1 cellular context compared by ENCODE assay signal in genomic region chr14:20697273-20698017, GRCh38.
TF ChIP-seq lines count a peak whose summit lies in the region.

No MANE protein-coding gene starts in this region.

TF ChIP-seq in K562, 482 proteins besides CTCF, POLR2A, EP300 and RAD21 (continued from another document and continues in another):
- TF ChIP-seq CTBP1 (IDR thresholded peaks at IDR 0.05; ENCODE audit: borderline replicate concordance) (peak; percentile 25; the same call in 1 of the 2 replicates), NFXL1 (CRISPR knock-in tag; IDR thresholded peaks at IDR 0.05) (no peak), ARID3A (IDR thresholded peaks at IDR 0.05; ENCODE audit: borderline replicate concordance, low read depth, low read length) (peak; percentile 57; the same call in 1 of the 2 replicates), DEAF1 (CRISPR knock-in tag; IDR thresholded peaks at IDR 0.05) (peak; percentile 87), ERF (CRISPR knock-in tag; IDR thresholded peaks at IDR 0.05) (no peak), DPF2 (IDR thresholded peaks at IDR 0.05) (peak; percentile 79), NCOA2 (IDR thresholded peaks at IDR 0.05; ENCODE audit: partially characterized antibody in 2 of 2) (no peak), TCF3 (CRISPR knock-in tag; IDR thresholded peaks at IDR 0.05) (peak; percentile 64), SMARCE1 (IDR thresholded peaks at IDR 0.05) (0 out of 2 replicates have a peak, but pooled peaks have one; percentile 28), PCBP2 (IDR thresholded peaks at IDR 0.05; ENCODE audit: low read depth, low read length, poor library complexity, severe bottlenecking) (no peak), TRIM24 (IDR thresholded peaks at IDR 0.05) (peak in 1 of 2 experiments; percentile 42; a peak in 1 of 4 replicates), ZNF239 (CRISPR knock-in tag; IDR thresholded peaks at IDR 0.05) (no peak), SREBF2 (CRISPR knock-in tag; IDR thresholded peaks at IDR 0.05) (no peak), HLTF (IDR thresholded peaks at IDR 0.05) (no peak), CREBBP (IDR thresholded peaks at IDR 0.05; ENCODE audit: low read depth, low read length) (no peak), KHSRP (IDR thresholded peaks at IDR 0.05) (no peak), NFE2 (IDR thresholded peaks at IDR 0.05; ENCODE audit: low read depth) (0 out of 2 replicates have a peak, but pooled peaks have one; percentile 2), ZNF140 (CRISPR knock-in tag; IDR thresholded peaks at IDR 0.05) (no peak), ZNF561 (CRISPR knock-in tag; conservative IDR thresholded peaks at IDR 0.05) (no peak), GABPB1 (CRISPR knock-in tag; IDR thresholded peaks at IDR 0.05) (no peak), KLF10 (CRISPR knock-in tag; IDR thresholded peaks at IDR 0.05) (no peak), ATF7 (IDR thresholded peaks at IDR 0.05) (no peak), RBM34 (IDR thresholded peaks at IDR 0.05; ENCODE audit: borderline replicate concordance, insufficient read depth, low read length) (no peak), ZBTB17 (CRISPR knock-in tag; IDR thresholded peaks at IDR 0.05) (no peak), ELK1 (CRISPR knock-in tag; IDR thresholded peaks at IDR 0.05) (no peak), ZNF212 (CRISPR knock-in tag; IDR thresholded peaks at IDR 0.05) (no peak), JUND (IDR thresholded peaks at IDR 0.05; ENCODE audit: borderline replicate concordance, low read depth, low read length) (no peak), JUND (tag; IDR thresholded peaks at IDR 0.05; ENCODE audit: borderline replicate concordance, low read depth, low read length) (no peak), RCOR1 (IDR thresholded peaks at IDR 0.05; ENCODE audit: borderline replicate concordance in 1 of 2, low read depth in 2 of 2, low read length in 2 of 2) (peak in 1 of 2 experiments; percentile 20; a peak in 1 of 4 replicates), MED1 (CRISPR knock-in tag; IDR thresholded peaks at IDR 0.05; ENCODE audit: borderline replicate concordance) (no peak), EHMT2 (IDR thresholded peaks at IDR 0.05) (no peak), EZH2 (IDR thresholded peaks at IDR 0.05; ENCODE audit: borderline replicate concordance, low read depth, low read length) (no peak), ZNF445 (CRISPR knock-in tag; IDR thresholded peaks at IDR 0.05; ENCODE audit: low read depth) (no peak), HOXB6 (CRISPR knock-in tag; IDR thresholded peaks at IDR 0.05; ENCODE audit: borderline replicate concordance) (no peak), HSF4 (CRISPR knock-in tag; IDR thresholded peaks at IDR 0.05; ENCODE audit: borderline replicate concordance) (no peak), MAFG (tag; conservative IDR thresholded peaks at IDR 0.05) (peak; percentile 52), E2F3 (CRISPR knock-in tag; IDR thresholded peaks at IDR 0.05) (no peak), ZSCAN29 (IDR thresholded peaks at IDR 0.05) (no peak), THRAP3 (IDR thresholded peaks at IDR 0.05; ENCODE audit: borderline replicate concordance) (no peak), IFI16 (CRISPR knock-in tag; IDR thresholded peaks at IDR 0.05) (no peak), MAFF (IDR thresholded peaks at IDR 0.05; ENCODE audit: low read length) (no peak), HMG20B (CRISPR knock-in tag; IDR thresholded peaks at IDR 0.05) (no peak), CTCFL (IDR thresholded peaks at IDR 0.05; ENCODE audit: borderline replicate concordance, insufficient read depth, low read depth, low read length, poor library complexity, severe bottlenecking) (no peak), SLC30A9 (CRISPR knock-in tag; IDR thresholded peaks at IDR 0.05) (no peak), STAT5B (CRISPR knock-in tag; IDR thresholded peaks at IDR 0.05) (no peak), ILK (tag; IDR thresholded peaks at IDR 0.05; ENCODE audit: borderline replicate concordance, low read depth) (no peak), SMAD3 (CRISPR knock-in tag; conservative IDR thresholded peaks at IDR 0.05) (no peak), FIP1L1 (IDR thresholded peaks at IDR 0.05; ENCODE audit: low read depth, low read length, poor library complexity, severe bottlenecking) (no peak)
- TF ChIP-seq, protein P1, sequence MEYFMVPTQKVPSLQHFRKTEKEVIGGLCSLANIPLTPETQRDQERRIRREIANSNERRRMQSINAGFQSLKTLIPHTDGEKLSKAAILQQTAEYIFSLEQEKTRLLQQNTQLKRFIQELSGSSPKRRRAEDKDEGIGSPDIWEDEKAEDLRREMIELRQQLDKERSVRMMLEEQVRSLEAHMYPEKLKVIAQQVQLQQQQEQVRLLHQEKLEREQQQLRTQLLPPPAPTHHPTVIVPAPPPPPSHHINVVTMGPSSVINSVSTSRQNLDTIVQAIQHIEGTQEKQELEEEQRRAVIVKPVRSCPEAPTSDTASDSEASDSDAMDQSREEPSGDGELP (CRISPR knock-in tag; IDR thresholded peaks at IDR 0.05; ENCODE audit: borderline replicate concordance) = no peak
- TF ChIP-seq, protein P2, sequence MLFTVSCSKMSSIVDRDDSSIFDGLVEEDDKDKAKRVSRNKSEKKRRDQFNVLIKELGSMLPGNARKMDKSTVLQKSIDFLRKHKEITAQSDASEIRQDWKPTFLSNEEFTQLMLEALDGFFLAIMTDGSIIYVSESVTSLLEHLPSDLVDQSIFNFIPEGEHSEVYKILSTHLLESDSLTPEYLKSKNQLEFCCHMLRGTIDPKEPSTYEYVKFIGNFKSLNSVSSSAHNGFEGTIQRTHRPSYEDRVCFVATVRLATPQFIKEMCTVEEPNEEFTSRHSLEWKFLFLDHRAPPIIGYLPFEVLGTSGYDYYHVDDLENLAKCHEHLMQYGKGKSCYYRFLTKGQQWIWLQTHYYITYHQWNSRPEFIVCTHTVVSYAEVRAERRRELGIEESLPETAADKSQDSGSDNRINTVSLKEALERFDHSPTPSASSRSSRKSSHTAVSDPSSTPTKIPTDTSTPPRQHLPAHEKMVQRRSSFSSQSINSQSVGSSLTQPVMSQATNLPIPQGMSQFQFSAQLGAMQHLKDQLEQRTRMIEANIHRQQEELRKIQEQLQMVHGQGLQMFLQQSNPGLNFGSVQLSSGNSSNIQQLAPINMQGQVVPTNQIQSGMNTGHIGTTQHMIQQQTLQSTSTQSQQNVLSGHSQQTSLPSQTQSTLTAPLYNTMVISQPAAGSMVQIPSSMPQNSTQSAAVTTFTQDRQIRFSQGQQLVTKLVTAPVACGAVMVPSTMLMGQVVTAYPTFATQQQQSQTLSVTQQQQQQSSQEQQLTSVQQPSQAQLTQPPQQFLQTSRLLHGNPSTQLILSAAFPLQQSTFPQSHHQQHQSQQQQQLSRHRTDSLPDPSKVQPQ (CRISPR knock-in tag; IDR thresholded peaks at IDR 0.05; ENCODE audit: borderline replicate concordance) = no peak
- TF ChIP-seq, protein P3, sequence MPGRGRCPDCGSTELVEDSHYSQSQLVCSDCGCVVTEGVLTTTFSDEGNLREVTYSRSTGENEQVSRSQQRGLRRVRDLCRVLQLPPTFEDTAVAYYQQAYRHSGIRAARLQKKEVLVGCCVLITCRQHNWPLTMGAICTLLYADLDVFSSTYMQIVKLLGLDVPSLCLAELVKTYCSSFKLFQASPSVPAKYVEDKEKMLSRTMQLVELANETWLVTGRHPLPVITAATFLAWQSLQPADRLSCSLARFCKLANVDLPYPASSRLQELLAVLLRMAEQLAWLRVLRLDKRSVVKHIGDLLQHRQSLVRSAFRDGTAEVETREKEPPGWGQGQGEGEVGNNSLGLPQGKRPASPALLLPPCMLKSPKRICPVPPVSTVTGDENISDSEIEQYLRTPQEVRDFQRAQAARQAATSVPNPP (IDR thresholded peaks at IDR 0.05; ENCODE audit: borderline replicate concordance, insufficient read depth, insufficient read length) = no peak
- TF ChIP-seq, protein P4, sequence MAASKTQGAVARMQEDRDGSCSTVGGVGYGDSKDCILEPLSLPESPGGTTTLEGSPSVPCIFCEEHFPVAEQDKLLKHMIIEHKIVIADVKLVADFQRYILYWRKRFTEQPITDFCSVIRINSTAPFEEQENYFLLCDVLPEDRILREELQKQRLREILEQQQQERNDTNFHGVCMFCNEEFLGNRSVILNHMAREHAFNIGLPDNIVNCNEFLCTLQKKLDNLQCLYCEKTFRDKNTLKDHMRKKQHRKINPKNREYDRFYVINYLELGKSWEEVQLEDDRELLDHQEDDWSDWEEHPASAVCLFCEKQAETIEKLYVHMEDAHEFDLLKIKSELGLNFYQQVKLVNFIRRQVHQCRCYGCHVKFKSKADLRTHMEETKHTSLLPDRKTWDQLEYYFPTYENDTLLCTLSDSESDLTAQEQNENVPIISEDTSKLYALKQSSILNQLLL (CRISPR knock-in tag; IDR thresholded peaks at IDR 0.05; ENCODE audit: borderline replicate concordance) = no peak
- TF ChIP-seq, protein P5, sequence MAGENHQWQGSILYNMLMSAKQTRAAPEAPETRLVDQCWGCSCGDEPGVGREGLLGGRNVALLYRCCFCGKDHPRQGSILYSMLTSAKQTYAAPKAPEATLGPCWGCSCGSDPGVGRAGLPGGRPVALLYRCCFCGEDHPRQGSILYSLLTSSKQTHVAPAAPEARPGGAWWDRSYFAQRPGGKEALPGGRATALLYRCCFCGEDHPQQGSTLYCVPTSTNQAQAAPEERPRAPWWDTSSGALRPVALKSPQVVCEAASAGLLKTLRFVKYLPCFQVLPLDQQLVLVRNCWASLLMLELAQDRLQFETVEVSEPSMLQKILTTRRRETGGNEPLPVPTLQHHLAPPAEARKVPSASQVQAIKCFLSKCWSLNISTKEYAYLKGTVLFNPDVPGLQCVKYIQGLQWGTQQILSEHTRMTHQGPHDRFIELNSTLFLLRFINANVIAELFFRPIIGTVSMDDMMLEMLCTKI (IDR thresholded peaks at IDR 0.05; ENCODE audit: partially characterized antibody) = no peak
